Comparison of ENCODE assay signal across 9 cellular contexts in the genomic region with DNA sequence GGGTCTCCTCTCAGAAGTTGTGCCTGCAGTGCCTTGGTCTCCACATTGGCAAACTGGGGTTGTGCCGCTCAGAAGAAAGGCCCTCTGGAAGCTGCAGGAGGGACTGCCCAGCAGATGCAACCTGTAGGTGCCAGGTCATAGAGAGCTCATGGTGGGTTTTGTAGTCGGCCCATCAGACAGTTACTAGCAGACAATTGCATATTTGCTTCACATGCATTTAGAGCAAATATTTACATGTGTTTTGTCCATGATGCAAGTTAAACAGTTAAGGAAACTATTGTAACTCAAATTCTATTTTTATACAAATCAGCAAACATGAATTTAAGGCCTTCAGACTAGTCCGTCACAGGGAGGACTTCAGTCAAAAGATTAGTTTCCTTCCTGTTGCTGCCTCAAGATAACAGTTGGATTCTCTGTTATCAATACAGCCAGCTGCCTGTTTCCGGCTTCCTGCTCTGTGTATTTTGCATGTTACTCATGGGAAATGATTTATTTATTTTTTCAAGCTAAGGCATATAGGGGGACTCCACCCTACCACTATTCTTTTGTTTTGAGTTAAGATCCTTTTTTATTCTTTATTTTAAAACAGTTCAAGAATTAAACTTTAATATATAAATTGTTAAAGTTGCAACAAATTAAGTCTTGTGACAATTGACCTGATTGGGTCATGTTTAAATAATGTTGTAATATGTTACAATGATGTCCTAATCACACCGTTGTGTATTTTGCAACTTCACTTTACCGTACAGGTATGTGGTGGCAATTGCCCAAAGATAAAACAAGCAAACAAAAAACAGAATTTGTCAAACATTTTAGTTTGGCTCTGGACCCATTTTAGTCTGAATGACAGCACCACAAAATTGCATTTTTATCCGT.
DNase-seq lines count a peak whose midpoint lies in the region; ATAC-seq, FAIRE-seq and TF ChIP-seq lines count a peak whose summit lies in the region.
"Had no signal": no experiment of that assay in that cellular context is flagged by ENCODE, and none has a peak within 500 bp of the region (broad histone marks: within the 10 kb centered on the region; RNA-seq: fewer than 3 reads in every experiment).

No MANE protein-coding gene starts in this region.

- no peak overlapping the region for H2BK5ac ChIP-seq in mesendoderm (ENCODE audit: low read length)

- H3K9me3 ChIP-seq in K562 (replicated peaks; ENCODE audit: control insufficient read depth, insufficient read depth, low read depth, low read length) (no peaks in the 10 kb centered on the region), uterus (no peaks in the 10 kb centered on the region)

- no peaks in the 10 kb centered on the region for H3K9me3 Mint-ChIP-seq in activated CD8-positive, alpha-beta memory T cell treated with anti-CD3 and anti-CD28 coated beads, Interleukin-2, amount 10 ng/mL, durations not matched to agents 7 days and 5 days (ENCODE audit: low read depth)

- CTCF ChIA-PET in activated CD8-positive, alpha-beta memory T cell treated with anti-CD3 and anti-CD28 coated beads, Interleukin-2, amount 10 ng/mL, durations not matched to agents 7 days and 5 days (lab: Charles Lee), result interaction anchor here (0.9 to 1.6 kb wide), 7 partner anchors 9 to 66 kb away, joined by 3 to 7 read pairs (median 5); no protein-coding TSS in a partner anchor
- CTCF ChIA-PET in K562 (lab: Yijun Ruan, JAX; ENCODE audit: low intra/inter-chr PET ratio), result no interaction called here

- H3K27me3 Mint-ChIP-seq in activated CD8-positive, alpha-beta memory T cell treated with anti-CD3 and anti-CD28 coated beads, Interleukin-2, amount 10 ng/mL, durations not matched to agents 7 days and 5 days, result no peaks in the 10 kb centered on the region

- H4K20me1 ChIP-seq in K562 (replicated peaks; ENCODE audit: control insufficient read depth, insufficient read depth, low read length), result peaks cover 4% of the 10 kb centered on the region

- H3K4me3 ChIP-seq in HL-60 (replicated peaks; ENCODE audit: insufficient read depth, low read length) (no peak overlapping the region), K562 (no peak overlapping the region), mesendoderm (ENCODE audit: low read length) (no peak overlapping the region), uterus (no peak overlapping the region)

- H3K36me3 Mint-ChIP-seq in activated CD8-positive, alpha-beta memory T cell treated with anti-CD3 and anti-CD28 coated beads, Interleukin-2, amount 10 ng/mL, durations not matched to agents 7 days and 5 days, result peaks cover 8% of the 10 kb centered on the region

- peaks cover 72% of the 10 kb centered on the region for H3K79me2 ChIP-seq in K562 (ENCODE audit: control insufficient read depth, insufficient read depth, low read length)
- peaks cover 64% of the 10 kb centered on the region for H3K79me2 ChIP-seq in mesendoderm (ENCODE audit: control insufficient read depth, insufficient read depth, low read length)

- H3K36me3 ChIP-seq in K562 (ENCODE audit: control insufficient read depth, insufficient read depth, low read length) (0 out of 3 replicates have a peak, but pooled peaks cover 5% of the 10 kb centered on the region), mesendoderm (ENCODE audit: control insufficient read depth, insufficient read depth, low read length) (no peaks in the 10 kb centered on the region), uterus (no peaks in the 10 kb centered on the region)

- intact Hi-C loops in K562 (cut with micrococcal nuclease), result no loop called here
- intact Hi-C loops in uterus (cut with DNase I; ENCODE audit: low total_unique reads), result no loop called here

- no TSS peak for BruUV-seq in K562 (replicated peaks; lab: Mats Ljungman, UMichigan)

- no peak overlapping the region for H2AK5ac ChIP-seq in mesendoderm (ENCODE audit: low read length)

- H2BK15ac ChIP-seq in mesendoderm (replicated peaks; ENCODE audit: low read depth), result no peak overlapping the region

- peak; percentile 87 for FAIRE-seq in K562 (lab: Jason Lieb, UNC)

- H3K4me2 ChIP-seq in K562 (ENCODE audit: insufficient read depth, low read length), result peak overlapping the region; percentile 60
- H3K4me2 ChIP-seq in mesendoderm (ENCODE audit: low read length), result no peak overlapping the region

- TF ChIP-seq RAD21 in K562 (CRISPR knock-in tag; conservative IDR thresholded peaks at IDR 0.05 in 1 of 2, IDR thresholded peaks at IDR 0.05 in 1 of 2), result no peak

- H3K27ac Mint-ChIP-seq in activated CD8-positive, alpha-beta memory T cell treated with anti-CD3 and anti-CD28 coated beads, Interleukin-2, amount 10 ng/mL, durations not matched to agents 7 days and 5 days, result peak overlapping the region; percentile 81

- H3K18ac ChIP-seq in mesendoderm (ENCODE audit: low read length), result no peak overlapping the region

- in situ Hi-C loops in K562 (cut with MboI), result no loop called here

- 4% methylated on average over 7 of the region's 7 CpGs for WGBS in K562 (ENCODE audit: insufficient coverage, low coverage, missing lambda C conversion rate)
- no CpG with 5 or more reads among the region's 7 CpGs for WGBS in mesendoderm (ENCODE audit: extremely low coverage, insufficient coverage, low lambda C conversion rate)

- no peak overlapping the region for H4K8ac ChIP-seq in mesendoderm (ENCODE audit: low read depth, low read length)

- TF ChIP-seq CTCF in HL-60 (IDR thresholded peaks at IDR 0.05; ENCODE audit: insufficient read depth, low read length), result no peak
- TF ChIP-seq CTCF in K562 (IDR thresholded peaks at IDR 0.05 in 2 of 3, conservative IDR thresholded peaks at IDR 0.05 in 1 of 3; ENCODE audit: insufficient read depth in 2 of 3, low read depth in 1 of 3, low read length in 3 of 3), result no peak
- no peak for TF ChIP-seq CTCF in uterus (IDR thresholded peaks at IDR 0.05)

- peak; percentile 56 for DNase-seq in activated CD8-positive, alpha-beta memory T cell treated with anti-CD3 and anti-CD28 coated beads, Interleukin-2, amount 10 ng/mL, durations not matched to agents 7 days and 5 days
- no peak for DNase-seq in activated CD8-positive, alpha-beta memory T cell treated with anti-CD3 and anti-CD28 coated beads for 24 hours
- peak; percentile 58 to 59 for DNase-seq in HL-60 (ENCODE audit: low read depth in 1 of 2, low spot score in 1 of 2)
- DNase-seq in K562 (ENCODE audit: extremely low read depth in 1 of 4, low spot score in 3 of 4), result peak; percentile 79 to 89 (median 84)
- no peak for DNase-seq in mesendoderm
- no peak for DNase-seq in NCI-H2227 (lab: John Stamatoyannopoulos, UW; ENCODE audit: unreplicated experiment)
- DNase-seq in ureter (ENCODE audit: low spot score), result no peak
- DNase-seq in uterus, result no peak

- POLR2A ChIA-PET in K562 (lab: Yijun Ruan, JAX), result interaction anchor here (0.6 to 1.2 kb wide), 8 partner anchors 8 to 745 kb away, joined by 3 to 5 read pairs (median 3); no protein-coding TSS in a partner anchor

- TF ChIP-seq EP300 in K562 (IDR thresholded peaks at IDR 0.05; ENCODE audit: low read length), result peak; percentile 100

- no peak overlapping the region for H4K5ac ChIP-seq in mesendoderm (ENCODE audit: low read length)

- TF ChIP-seq POLR2A in K562 (conservative IDR thresholded peaks at IDR 0.05) (peak; percentile 6; the same call in 1 of the 2 replicates), uterus (IDR thresholded peaks at IDR 0.05) (no peak)

- no peak overlapping the region for H2BK120ac ChIP-seq in mesendoderm (ENCODE audit: low read depth, low read length)

- H3K4me3 Mint-ChIP-seq in activated CD8-positive, alpha-beta memory T cell treated with anti-CD3 and anti-CD28 coated beads, Interleukin-2, amount 10 ng/mL, durations not matched to agents 7 days and 5 days, result peak overlapping the region; percentile 36
- H3K4me3 Mint-ChIP-seq: neural crest cell had no signal

- H3K4me1 ChIP-seq in K562 (replicated peaks in 1 of 2; ENCODE audit: control insufficient read depth in 2 of 2, insufficient read depth in 2 of 2, low read length in 2 of 2) (peaks cover 15 to 72% of the 10 kb centered on the region in 2 experiments; a peak in 4 of 5 replicates), mesendoderm (ENCODE audit: control insufficient read depth, low read depth, low read length) (peaks cover 5% of the 10 kb centered on the region), uterus (peaks cover 0 to 17% of the 10 kb centered on the region in 2 donors)

- H3K27ac ChIP-seq in HL-60 (replicated peaks), result peak overlapping the region; percentile 67
- peak overlapping the region; percentile 83 for H3K27ac ChIP-seq in K562 (ENCODE audit: extremely low read depth, low read depth, low read length)
- no peak overlapping the region for H3K27ac ChIP-seq in mesendoderm (ENCODE audit: low read depth, low read length)
- H3K27ac ChIP-seq in uterus, result peak overlapping the region in 1 of 2 donors; percentile 53

- H3K23ac ChIP-seq in mesendoderm (ENCODE audit: low read length), result no peak overlapping the region

- H2AFZ ChIP-seq in K562 (ENCODE audit: low read depth, low read length), result no peak overlapping the region

- H3K4ac ChIP-seq in mesendoderm (ENCODE audit: low read depth, low read length), result no peak overlapping the region

- peaks cover 4% of the 10 kb centered on the region for H3K9me1 ChIP-seq in K562 (ENCODE audit: control insufficient read depth, insufficient read depth, low read length)

- H3K9ac ChIP-seq in K562 (ENCODE audit: insufficient read depth in 1 of 2, low read depth in 2 of 2, low read length in 2 of 2) (peak overlapping the region; percentile 29 to 43; a peak in 3 of 4 replicates), mesendoderm (ENCODE audit: low read length) (no peak overlapping the region)

- peaks cover 61% of the 10 kb centered on the region for H3K4me1 Mint-ChIP-seq in activated CD8-positive, alpha-beta memory T cell treated with anti-CD3 and anti-CD28 coated beads, Interleukin-2, amount 10 ng/mL, durations not matched to agents 7 days and 5 days

- H3K56ac ChIP-seq in mesendoderm (ENCODE audit: low read length), result peak overlapping the region; percentile 22

- no peaks in the 10 kb centered on the region for H3K27me3 ChIP-seq in HL-60 (ENCODE audit: insufficient read depth, poor library complexity, severe bottlenecking)
- H3K27me3 ChIP-seq in K562 (ENCODE audit: control insufficient read depth in 2 of 2, insufficient read depth in 2 of 2, low read length in 2 of 2), result no peaks in the 10 kb centered on the region
- H3K27me3 ChIP-seq in mesendoderm (ENCODE audit: insufficient read depth, low read length, poor library complexity), result no peaks in the 10 kb centered on the region
- H3K27me3 ChIP-seq in uterus, result no peaks in the 10 kb centered on the region

- peaks cover 27% of the 10 kb centered on the region for H3K79me1 ChIP-seq in mesendoderm (ENCODE audit: low read length)

- peak; percentile 70 for ATAC-seq in activated CD8-positive, alpha-beta memory T cell treated with anti-CD3 and anti-CD28 coated beads, Interleukin-2, amount 10 ng/mL, durations not matched to agents 7 days and 5 days
- ATAC-seq in K562, result peak; percentile 81

TF ChIP-seq in K562, 482 proteins besides CTCF, POLR2A, EP300 and RAD21 (continues in another document):
- TF ChIP-seq HSF4 (CRISPR knock-in tag; IDR thresholded peaks at IDR 0.05; ENCODE audit: borderline replicate concordance) (no peak), SMAD3 (CRISPR knock-in tag; conservative IDR thresholded peaks at IDR 0.05) (peak; percentile 74; the same call in 1 of the 2 replicates), ZNF586 (CRISPR knock-in tag; conservative IDR thresholded peaks at IDR 0.05) (no peak)

Comparison
In these comparisons a context has a peak if more than half of its experiments do, and no peak if none do; other contexts are left out.
1. DNase-seq: peak in activated CD8-positive, alpha-beta memory T cell treated with anti-CD3 and anti-CD28 coated beads, Interleukin-2, amount 10 ng/mL, durations not matched to agents 7 days and 5 days (single experiment), HL-60 (2 of 2) and K562 (4 of 4); none in activated CD8-positive, alpha-beta memory T cell treated with anti-CD3 and anti-CD28 coated beads for 24 hours (single experiment), mesendoderm (single experiment), NCI-H2227 (single experiment), ureter (single experiment) and uterus (0 of 2).